Comparison of ENCODE assay signal across 14 cellular contexts in the genomic region with DNA sequence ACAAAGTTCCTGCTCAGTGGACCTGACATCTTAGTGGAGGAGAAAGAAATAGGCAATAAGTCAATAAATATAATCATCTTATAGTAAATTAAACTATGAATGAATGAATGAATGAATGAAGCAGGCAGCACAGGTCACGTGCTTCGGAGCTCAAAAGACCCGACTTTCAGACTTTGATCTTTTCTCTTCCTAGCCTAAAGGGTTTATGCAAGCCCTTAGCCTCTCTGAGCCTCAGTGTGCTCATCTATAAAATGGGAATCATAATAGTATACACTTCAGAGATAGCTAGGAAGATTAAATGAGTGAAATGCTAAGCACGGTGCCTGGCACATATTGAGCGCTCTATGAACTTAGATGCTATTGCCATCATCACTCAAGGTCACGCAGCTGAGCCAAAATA.
DNase-seq lines count a peak whose midpoint lies in the region; TF ChIP-seq lines count a peak whose summit lies in the region.
"Had no signal": no experiment of that assay in that cellular context is flagged by ENCODE, and none has a peak within 500 bp of the region (broad histone marks: within the 10 kb centered on the region; RNA-seq: fewer than 3 reads in every experiment).

No MANE protein-coding gene starts in this region.

- H3K9me3 ChIP-seq in BLaER1 (no peaks in the 10 kb centered on the region), parathyroid adenoma (ENCODE audit: control insufficient read depth, low read length) (no peaks in the 10 kb centered on the region)
- H3K9me3 ChIP-seq in BLaER1 treated with 17β-estradiol and CSF1 and Interleukin-3, amounts not matched to agents 10 nM and 100 nM (replicated peaks in 1 of 11) = no peaks in the 10 kb centered on the region
- H3K9me3 ChIP-seq: BE2C, HAP-1 had no signal

- TF ChIP-seq CTCF in VCaP (conservative IDR thresholded peaks at IDR 0.05) = no peak
- TF ChIP-seq CTCF in parathyroid adenoma (IDR thresholded peaks at IDR 0.05) = no peak

- H3K4me2 ChIP-seq in BLaER1 = peak overlapping the region; percentile 76
- H3K4me2 ChIP-seq in BLaER1 treated with 17β-estradiol and CSF1 and Interleukin-3, amounts not matched to agents 10 nM and 100 nM = peak overlapping the region; percentile 0 to 81 (median 67); a peak in 19 of 22 replicates
- peak overlapping the region; percentile 53 for H3K4me2 ChIP-seq in parathyroid adenoma (ENCODE audit: low read length)

- H2AFZ ChIP-seq in parathyroid adenoma = no peak overlapping the region
- H2AFZ ChIP-seq: GM23248 had no signal

- DNase-seq in NCI-H2081 treated with DMSO at 0.1 percent for 48 hours (lab: John Stamatoyannopoulos, UW) = no peak
- no peak for DNase-seq in NCI-H2196 (lab: John Stamatoyannopoulos, UW; ENCODE audit: unreplicated experiment)
- DNase-seq: ACHN; BE2C; Calu3; CD8-positive, alpha-beta T cell; GM23248; IMR-90; KBM-7 had no signal

- H3K36me3 ChIP-seq in BLaER1 = no peaks in the 10 kb centered on the region
- H3K36me3 ChIP-seq in BLaER1 treated with 17β-estradiol and CSF1 and Interleukin-3, amounts not matched to agents 10 nM and 100 nM = no peaks in the 10 kb centered on the region
- H3K36me3 ChIP-seq in parathyroid adenoma (ENCODE audit: control insufficient read depth, insufficient read depth, low read length) = no peaks in the 10 kb centered on the region
- H3K36me3 ChIP-seq: BE2C, HAP-1 had no signal

- no peak overlapping the region for H3K4me3 ChIP-seq in BLaER1
- H3K4me3 ChIP-seq in BLaER1 treated with 17β-estradiol and CSF1 and Interleukin-3, amounts not matched to agents 10 nM and 100 nM = no peak overlapping the region
- H3K4me3 ChIP-seq in parathyroid adenoma (ENCODE audit: low read depth, low read length) = peak overlapping the region; percentile 18
- H3K4me3 ChIP-seq: GM23248, HAP-1 had no signal

- H4K20me1 ChIP-seq in BLaER1 = no peaks in the 10 kb centered on the region
- H4K20me1 ChIP-seq in BLaER1 treated with 17β-estradiol and CSF1 and Interleukin-3, amounts not matched to agents 10 nM and 100 nM = peaks cover 0 to 5% (median 0%) of the 10 kb centered on the region in 11 experiments; a peak in 3 of 22 replicates

- no peak overlapping the region for H3K27ac ChIP-seq in BLaER1
- no peak overlapping the region for H3K27ac ChIP-seq in BLaER1 treated with 17β-estradiol and CSF1 and Interleukin-3, amounts not matched to agents 10 nM and 100 nM
- peak overlapping the region; percentile 77 for H3K27ac ChIP-seq in VCaP
- H3K27ac ChIP-seq in parathyroid adenoma = no peak overlapping the region
- H3K27ac ChIP-seq: GM23248 had no signal

- H3K79me2 ChIP-seq in parathyroid adenoma = no peaks in the 10 kb centered on the region

- peaks cover 9% of the 10 kb centered on the region; the same call in 1 of the 2 replicates for H3K27me3 ChIP-seq in BLaER1
- H3K27me3 ChIP-seq in BLaER1 treated with 17β-estradiol and CSF1 and Interleukin-3, amounts not matched to agents 10 nM and 100 nM = peaks cover 8 to 26% (median 16%) of the 10 kb centered on the region in 11 experiments; a peak in 21 of 22 replicates
- H3K27me3 ChIP-seq in parathyroid adenoma (ENCODE audit: control insufficient read depth, insufficient read depth, low read length) = no peaks in the 10 kb centered on the region

- H3K9ac ChIP-seq in BLaER1 (no peak overlapping the region), parathyroid adenoma (no peak overlapping the region)
- H3K9ac ChIP-seq in BLaER1 treated with 17β-estradiol and CSF1 and Interleukin-3, amounts not matched to agents 10 nM and 100 nM = no peak overlapping the region
- H3K9ac ChIP-seq: GM23248 had no signal

- peaks cover 56% of the 10 kb centered on the region for H3K4me1 ChIP-seq in BLaER1
- H3K4me1 ChIP-seq in BLaER1 treated with 17β-estradiol and CSF1 and Interleukin-3, amounts not matched to agents 10 nM and 100 nM = peaks cover 17 to 60% (median 36%) of the 10 kb centered on the region in 10 experiments
- peaks cover 5% of the 10 kb centered on the region for H3K4me1 ChIP-seq in parathyroid adenoma
- H3K4me1 ChIP-seq: BE2C, HAP-1 had no signal
